In the genomic region with DNA sequence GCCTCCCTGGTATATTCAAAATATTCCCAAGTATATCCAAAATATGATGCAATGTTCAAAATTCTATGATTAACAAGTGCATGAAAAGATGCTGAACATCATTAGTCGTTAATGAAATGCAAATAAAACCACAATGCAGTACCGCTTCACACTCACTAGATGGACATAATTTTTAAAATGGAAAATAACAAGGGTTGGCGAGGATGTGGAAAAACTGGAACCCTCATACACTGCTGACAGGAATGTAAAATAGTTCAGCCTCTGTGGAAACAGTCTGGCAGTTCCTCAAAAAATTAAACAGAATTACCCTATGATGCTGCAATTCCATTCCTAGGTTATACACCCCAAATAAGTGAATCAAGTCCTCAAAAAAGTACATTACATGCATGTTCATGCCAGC, we compare ENCODE assay signal across 1 cellular context.
TF ChIP-seq lines count a peak whose summit lies in the region.

No MANE protein-coding gene starts in this region.

TF ChIP-seq in HCT116, 20 proteins besides CTCF, POLR2A, EP300 and RAD21 (continued from another document):
- no peak for TF ChIP-seq POLR2AphosphoS5 (IDR thresholded peaks at IDR 0.05; ENCODE audit: low read depth, low read length)
- no peak for TF ChIP-seq SIN3A (IDR thresholded peaks at IDR 0.05; ENCODE audit: low read depth)
- TF ChIP-seq EZH2 (IDR thresholded peaks at IDR 0.05), result no peak
- TF ChIP-seq, protein P1, sequence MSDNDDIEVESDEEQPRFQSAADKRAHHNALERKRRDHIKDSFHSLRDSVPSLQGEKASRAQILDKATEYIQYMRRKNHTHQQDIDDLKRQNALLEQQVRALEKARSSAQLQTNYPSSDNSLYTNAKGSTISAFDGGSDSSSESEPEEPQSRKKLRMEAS (IDR thresholded peaks at IDR 0.05), result no peak
- TF ChIP-seq JUND (IDR thresholded peaks at IDR 0.05), result no peak
- TF ChIP-seq, protein P2, sequence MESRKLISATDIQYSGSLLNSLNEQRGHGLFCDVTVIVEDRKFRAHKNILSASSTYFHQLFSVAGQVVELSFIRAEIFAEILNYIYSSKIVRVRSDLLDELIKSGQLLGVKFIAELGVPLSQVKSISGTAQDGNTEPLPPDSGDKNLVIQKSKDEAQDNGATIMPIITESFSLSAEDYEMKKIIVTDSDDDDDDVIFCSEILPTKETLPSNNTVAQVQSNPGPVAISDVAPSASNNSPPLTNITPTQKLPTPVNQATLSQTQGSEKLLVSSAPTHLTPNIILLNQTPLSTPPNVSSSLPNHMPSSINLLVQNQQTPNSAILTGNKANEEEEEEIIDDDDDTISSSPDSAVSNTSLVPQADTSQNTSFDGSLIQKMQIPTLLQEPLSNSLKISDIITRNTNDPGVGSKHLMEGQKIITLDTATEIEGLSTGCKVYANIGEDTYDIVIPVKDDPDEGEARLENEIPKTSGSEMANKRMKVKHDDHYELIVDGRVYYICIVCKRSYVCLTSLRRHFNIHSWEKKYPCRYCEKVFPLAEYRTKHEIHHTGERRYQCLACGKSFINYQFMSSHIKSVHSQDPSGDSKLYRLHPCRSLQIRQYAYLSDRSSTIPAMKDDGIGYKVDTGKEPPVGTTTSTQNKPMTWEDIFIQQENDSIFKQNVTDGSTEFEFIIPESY (IDR thresholded peaks at IDR 0.05; ENCODE audit: extremely low read depth, insufficient replicate concordance, low read length), result no peak
- no peak for TF ChIP-seq EGR1 (IDR thresholded peaks at IDR 0.05; ENCODE audit: low read depth)
- no peak for TF ChIP-seq TCF7L2 (IDR thresholded peaks at IDR 0.05; ENCODE audit: borderline replicate concordance, extremely low read depth, insufficient read depth, insufficient read length)
- no peak for TF ChIP-seq ZNF274 (IDR thresholded peaks at IDR 0.05; ENCODE audit: low read depth, low read length)
- TF ChIP-seq ELF1 (IDR thresholded peaks at IDR 0.05; ENCODE audit: borderline replicate concordance, low read depth), result no peak
- no peak for TF ChIP-seq CBX3 (IDR thresholded peaks at IDR 0.05; ENCODE audit: low read depth)
